Comparison of ENCODE assay signal across 11 cellular contexts in genomic region chr16:68078726-68079615, GRCh38. TPM values are rescaled to one million over a fixed set of nuclear protein-coding genes. Genes with fewer than 3 reads are reported as not detected.
A peak's percentile ranks its signal among the peaks of the same experiment; 100 is the strongest.
DNase-seq lines count a peak whose midpoint lies in the region; ATAC-seq lines count a peak whose summit lies in the region.
"Had no signal": no experiment of that assay in that cellular context is flagged by ENCODE, and none has a peak within 500 bp of the region (broad histone marks: within the 10 kb centered on the region; RNA-seq: fewer than 3 reads in every experiment).

No MANE protein-coding gene starts in this region.

- H3K36me3 Mint-ChIP-seq in activated CD4-positive, alpha-beta memory T cell treated with anti-CD3 and anti-CD28 coated beads for 36 hours, result peaks cover 38% of the 10 kb centered on the region

- POLR2A ChIA-PET in activated CD4-positive, alpha-beta memory T cell treated with anti-CD3 and anti-CD28 coated beads for 36 hours (lab: Charles Lee), result interaction anchor here (2.6 kb wide), 1 partner anchor 8 kb away, joined by 14 read pairs; no protein-coding TSS in a partner anchor

- H3K27me3 ChIP-seq in H7 (ENCODE audit: control insufficient read depth, insufficient read depth, low read length), result no peaks in the 10 kb centered on the region
- H3K27me3 ChIP-seq in layer of hippocampus (ENCODE audit: control insufficient read depth, insufficient read depth, low read length), result no peaks in the 10 kb centered on the region

- CTCF ChIA-PET in activated CD4-positive, alpha-beta memory T cell treated with anti-CD3 and anti-CD28 coated beads for 36 hours (lab: Charles Lee), result interaction anchor here (0.6 to 2.7 kb wide), 4 partner anchors 14 to 150 kb away, joined by 3 to 17 read pairs (median 8); no protein-coding TSS in a partner anchor

- peaks cover 30% of the 10 kb centered on the region for H3K36me3 ChIP-seq in H7 (replicated peaks; ENCODE audit: control insufficient read depth, insufficient read depth, low read length)
- H3K36me3 ChIP-seq: prostate gland had no signal

- DNase-seq in H7 (peak; percentile 8), NCI-H446 treated with DMSO at 0.1 percent for 48 hours (lab: John Stamatoyannopoulos, UW) (no peak), occipital lobe (lab: John Stamatoyannopoulos, UW) (no peak)
- DNase-seq in activated CD4-positive, alpha-beta memory T cell treated with anti-CD3 and anti-CD28 coated beads for 36 hours, result peak; percentile 40
- peak; percentile 45 for DNase-seq in stimulated activated CD8-positive, alpha-beta memory T cell treated with anti-CD3 and anti-CD28 coated beads, Interleukin-4, amount 100 ng/mL, for 48 hours
- DNase-seq: DMS 273 treated with DMSO at 0.1 percent for 48 hours, NCI-H510A had no signal

- H3K27ac ChIP-seq in layer of hippocampus (ENCODE audit: low read depth, low read length), result peak overlapping the region; percentile 80

- no peaks in the 10 kb centered on the region for H3K9me3 Mint-ChIP-seq in activated CD4-positive, alpha-beta memory T cell treated with anti-CD3 and anti-CD28 coated beads for 36 hours

- ATAC-seq in HG02852 (IDR thresholded peaks at IDR 0.05; ENCODE audit: unreplicated experiment) (no peak), HG02938 (IDR thresholded peaks at IDR 0.05; ENCODE audit: unreplicated experiment) (no peak)

- H3K4me3 ChIP-seq in H7 (ENCODE audit: insufficient read depth, low read depth, low read length), result no peak overlapping the region
- H3K4me3 ChIP-seq: prostate gland had no signal

- intact Hi-C loops in activated CD4-positive, alpha-beta memory T cell treated with anti-CD3 and anti-CD28 coated beads for 36 hours (cut with micrococcal nuclease), result no loop called here

- H3K27ac Mint-ChIP-seq in activated CD4-positive, alpha-beta memory T cell treated with anti-CD3 and anti-CD28 coated beads for 36 hours, result peak overlapping the region; percentile 98

- peaks cover 82% of the 10 kb centered on the region for H3K4me1 Mint-ChIP-seq in activated CD4-positive, alpha-beta memory T cell treated with anti-CD3 and anti-CD28 coated beads for 36 hours (ENCODE audit: low read depth)

- no peaks in the 10 kb centered on the region for H3K27me3 Mint-ChIP-seq in activated CD4-positive, alpha-beta memory T cell treated with anti-CD3 and anti-CD28 coated beads for 36 hours

- H3K4me3 Mint-ChIP-seq in activated CD4-positive, alpha-beta memory T cell treated with anti-CD3 and anti-CD28 coated beads for 36 hours, result peak overlapping the region; percentile 52

RNA-seq across cellular contexts. Expression of gene NFATC3, which starts 6.2 kb away (rescaled TPM):
- 22.9 and 27.7 TPM in 2 replicates for total RNA-seq in H7 (2014; rRNA removed; shearing (Covaris generic))
- 10 to 100 TPM; 83.4 to 85.2 TPM for total RNA-seq in activated CD4-positive, alpha-beta memory T cell treated with anti-CD3 and anti-CD28 coated beads for 36 hours
- 23.2 TPM for total RNA-seq in occipital lobe

RNA-seq across cellular contexts. Expression of gene DUS2, which starts 55.9 kb away (rescaled TPM):
- 46.9 and 54.9 TPM in 2 replicates for total RNA-seq in H7 (2014; rRNA removed; shearing (Covaris generic))
- total RNA-seq in activated CD4-positive, alpha-beta memory T cell treated with anti-CD3 and anti-CD28 coated beads for 36 hours, result 10 to 100 TPM; 29.2 to 29.4 TPM
- 9.0 TPM for total RNA-seq in occipital lobe

RNA-seq across cellular contexts. Expression of gene DDX28, which starts 55.9 kb away (rescaled TPM):
- 19.4 and 26.4 TPM in 2 replicates for total RNA-seq in H7 (2014; rRNA removed; shearing (Covaris generic))
- total RNA-seq in activated CD4-positive, alpha-beta memory T cell treated with anti-CD3 and anti-CD28 coated beads for 36 hours, result 10 to 100 TPM; 12.8 to 14.5 TPM
- total RNA-seq in occipital lobe, result 11.2 TPM

Comparison
In these comparisons a context has a peak if more than half of its experiments do, and no peak if none do; other contexts are left out.
1. DNase-seq: peak in H7 (single experiment), activated CD4-positive, alpha-beta memory T cell treated with anti-CD3 and anti-CD28 coated beads for 36 hours (single experiment) and stimulated activated CD8-positive, alpha-beta memory T cell treated with anti-CD3 and anti-CD28 coated beads, Interleukin-4, amount 100 ng/mL, for 48 hours (single experiment); none in NCI-H446 treated with DMSO at 0.1 percent for 48 hours (single experiment) and occipital lobe (single experiment).